ENCODE assay signal across 8 cellular contexts in the genomic region with DNA sequence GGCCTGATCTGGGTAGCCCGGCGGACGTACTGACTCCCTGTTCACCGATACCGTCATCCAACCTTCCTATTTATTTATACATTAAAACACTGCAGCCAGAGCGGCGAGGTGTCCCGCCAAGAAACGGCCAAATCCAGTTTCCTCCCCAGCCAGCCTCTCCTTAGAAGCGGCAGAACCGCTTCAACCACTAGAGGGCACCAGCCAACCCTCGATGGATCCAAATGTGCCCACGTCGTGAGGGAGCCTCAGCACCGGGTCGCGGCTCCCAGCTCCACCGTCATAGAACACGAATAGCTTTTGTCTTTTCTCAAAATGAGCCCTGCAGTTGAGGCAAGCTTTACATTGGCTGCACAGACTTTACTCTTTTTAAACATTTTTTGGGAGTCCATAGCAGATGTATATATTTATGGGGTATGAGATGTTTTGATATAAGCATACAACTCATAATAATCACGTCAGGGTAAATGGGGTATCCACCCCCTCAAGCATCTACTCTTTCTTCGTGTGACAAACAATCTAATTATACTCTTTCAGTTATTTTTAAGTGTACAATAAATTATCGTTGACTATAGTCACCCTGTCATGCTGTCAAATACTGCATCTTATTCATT. TPM values are rescaled to one million over a fixed set of nuclear protein-coding genes. Genes with fewer than 3 reads are reported as not detected.
A peak's percentile ranks its signal among the peaks of the same experiment; 100 is the strongest.
DNase-seq lines count a peak whose midpoint lies in the region; ATAC-seq, FAIRE-seq and TF ChIP-seq lines count a peak whose summit lies in the region.

No MANE protein-coding gene starts in this region.

- H3K4me1 ChIP-seq in ES-I3 (ENCODE audit: insufficient read depth, low read length) (no peaks in the 10 kb centered on the region), Loucy (ENCODE audit: insufficient read depth, low read length, poor library complexity, severe bottlenecking) (no peaks in the 10 kb centered on the region), SJCRH30 (no peaks in the 10 kb centered on the region), testis (peaks cover 12% of the 10 kb centered on the region)

- H3K27ac ChIP-seq in SJCRH30 = no peak overlapping the region
- no peak overlapping the region for H3K27ac ChIP-seq in testis

- H3K4me2 ChIP-seq in Loucy (ENCODE audit: low read depth, low read length, poor library complexity, severe bottlenecking) = peak overlapping the region; percentile 55

- no peaks in the 10 kb centered on the region for H3K9me2 ChIP-seq in Loucy (replicated peaks; ENCODE audit: low read depth, low read length)

- H3K79me2 ChIP-seq in Loucy (ENCODE audit: insufficient read depth, low read length) = no peaks in the 10 kb centered on the region

- H3K4me3 ChIP-seq in Loucy (ENCODE audit: low read length, poor library complexity, severe bottlenecking) = peak overlapping the region; percentile 36
- H3K4me3 ChIP-seq in SJCRH30 = no peak overlapping the region
- peak overlapping the region in 1 of 2 donors; percentile 32 for H3K4me3 ChIP-seq in testis

- no peaks in the 10 kb centered on the region for H3K36me3 ChIP-seq in ES-I3 (ENCODE audit: insufficient read depth, low read length)
- H3K36me3 ChIP-seq in Loucy (ENCODE audit: insufficient read depth, low read length) = no peaks in the 10 kb centered on the region
- no peaks in the 10 kb centered on the region for H3K36me3 ChIP-seq in SJCRH30
- no peaks in the 10 kb centered on the region for H3K36me3 ChIP-seq in testis (ENCODE audit: low read depth, missing control alignments)

- intact Hi-C loops in testis (cut with DNase I; ENCODE audit: low total_unique reads) = no loop called here

- H4K20me1 ChIP-seq in Loucy (ENCODE audit: insufficient read depth, low read length, poor library complexity, severe bottlenecking) = no peaks in the 10 kb centered on the region

- H3K9ac ChIP-seq in ES-I3 (ENCODE audit: low read depth, low read length) (peak overlapping the region; percentile 54; the same call in 1 of the 2 replicates), Loucy (ENCODE audit: low read depth, low read length, poor library complexity, severe bottlenecking) (no peak overlapping the region)

- peak; percentile 58 for DNase-seq in H54 (ENCODE audit: insufficient read length, low spot score)
- peak; percentile 60 to 84 for DNase-seq in SJCRH30
- DNase-seq in activated gamma-delta T cell treated with anti-CD3 and anti-CD28 coated beads, Interleukin-2, amount 50 U/mL, for 16 hours (ENCODE audit: low read depth) = peak; percentile 65
- peak; percentile 76 for DNase-seq in germinal center (ENCODE audit: low spot score)
- DNase-seq in omental fat pad (ENCODE audit: low spot score) = peak; percentile 85
- peak; percentile 92 for DNase-seq in testis

- no peak for FAIRE-seq in H54 (lab: Jason Lieb, UNC)

- H3K9me3 ChIP-seq in ES-I3 (ENCODE audit: control insufficient read depth, insufficient read depth, low read length) (no peaks in the 10 kb centered on the region), Loucy (ENCODE audit: insufficient read depth, low read depth, low read length) (no peaks in the 10 kb centered on the region), SJCRH30 (replicated peaks) (no peaks in the 10 kb centered on the region), testis (no peaks in the 10 kb centered on the region)

- H3K27me3 ChIP-seq in Loucy (ENCODE audit: insufficient read depth, low read length, poor library complexity, severe bottlenecking) = no peaks in the 10 kb centered on the region
- H3K27me3 ChIP-seq in SJCRH30 = no peaks in the 10 kb centered on the region
- no peaks in the 10 kb centered on the region for H3K27me3 ChIP-seq in testis

- TF ChIP-seq POLR2A in H54 (IDR thresholded peaks at IDR 0.05; ENCODE audit: low read depth, low read length) = no peak
- no peak for TF ChIP-seq POLR2A in testis (IDR thresholded peaks at IDR 0.05)

- ATAC-seq in omental fat pad (ENCODE audit: low FRiP score) = peak; percentile 85

- TF ChIP-seq CTCF in Loucy (conservative IDR thresholded peaks at IDR 0.05; ENCODE audit: low read length) (peak; percentile 94), omental fat pad (IDR thresholded peaks at IDR 0.05) (peak in 1 of 3 donors; percentile 74), testis (IDR thresholded peaks at IDR 0.05) (peak; percentile 66 to 84 (median 83))

- peak overlapping the region; percentile 74 for H2AFZ ChIP-seq in Loucy (ENCODE audit: low read length)

- 2 to 6% methylated on average over 20 to 22 of the region's 22 CpGs for WGBS in testis, 2 donors

- no peaks in the 10 kb centered on the region for H3F3A ChIP-seq in Loucy (ENCODE audit: low read depth)

RNA-seq across cellular contexts. Expression of a gene that starts 13.0 kb away (rescaled TPM):
- not detected in 2 replicates for total RNA-seq in SJCRH30 (2014; rRNA removed; shearing (Covaris generic))
- total RNA-seq in omental fat pad (not detected), testis (not detected)
- not detected for polyA plus RNA-seq in testis (ENCODE audit: insufficient read depth, low read depth, low replicate concordance)
